In genomic region chr5:83802686-83803085, GRCh38 we compare ENCODE assay signal across 2 cellular contexts.
TF ChIP-seq lines count a peak whose summit lies in the region.

No MANE protein-coding gene starts in this region.

TF ChIP-seq in SK-N-SH treated with all-trans-retinoic acid at 6 μM for 48 hours, 23 proteins besides CTCF, POLR2A, EP300 and RAD21 (continued from another document):
- TF ChIP-seq ZFP3 (CRISPR knock-in tag; IDR thresholded peaks at IDR 0.05) = no peak
- no peak for TF ChIP-seq TSHZ2 (CRISPR knock-in tag; IDR thresholded peaks at IDR 0.05)
- TF ChIP-seq PATZ1 (CRISPR knock-in tag; IDR thresholded peaks at IDR 0.05; ENCODE audit: borderline replicate concordance) = no peak
- TF ChIP-seq BACH2 (CRISPR knock-in tag; IDR thresholded peaks at IDR 0.05; ENCODE audit: borderline replicate concordance) = no peak
- TF ChIP-seq ZFP30 (CRISPR knock-in tag; IDR thresholded peaks at IDR 0.05) = no peak
- no peak for TF ChIP-seq GLIS3 (CRISPR knock-in tag; IDR thresholded peaks at IDR 0.05)
- TF ChIP-seq CSRNP3 (CRISPR knock-in tag; IDR thresholded peaks at IDR 0.05) = no peak

TF ChIP-seq in HepG2, 621 proteins besides CTCF, POLR2A, EP300 and RAD21 (continued from another document):
- no peak for TF ChIP-seq TEF (CRISPR knock-in tag; IDR thresholded peaks at IDR 0.05)
- no peak for TF ChIP-seq TCF7L2 (IDR thresholded peaks at IDR 0.05; ENCODE audit: low read depth, low read length)
- no peak for TF ChIP-seq ARID2 (CRISPR knock-in tag; IDR thresholded peaks at IDR 0.05; ENCODE audit: borderline replicate concordance)
